Comparison of ENCODE assay signal across 26 cellular contexts in the genomic region with DNA sequence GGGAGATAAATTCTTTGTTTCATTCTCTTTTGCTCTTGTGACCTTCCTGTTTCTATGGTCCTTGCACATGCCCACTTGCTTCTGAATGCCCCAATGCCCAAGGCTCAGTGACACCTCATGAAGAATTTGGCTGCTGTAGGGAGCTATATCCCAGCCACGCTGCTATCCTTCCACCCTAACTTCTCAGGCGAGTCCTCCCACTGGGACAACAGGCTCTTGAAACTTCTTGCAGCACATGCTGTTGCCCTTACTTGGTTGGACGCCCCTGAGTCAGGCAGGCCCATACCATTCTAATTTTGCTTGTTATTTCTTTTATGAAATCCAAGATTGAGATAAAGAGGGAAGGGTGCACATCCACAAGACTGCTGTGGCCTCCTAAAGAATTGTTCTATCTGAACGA. TPM values are rescaled to one million over a fixed set of nuclear protein-coding genes. Genes with fewer than 3 reads are reported as not detected.
DNase-seq lines count a peak whose midpoint lies in the region; ATAC-seq and TF ChIP-seq lines count a peak whose summit lies in the region.
"Had no signal": no experiment of that assay in that cellular context is flagged by ENCODE, and none has a peak within 500 bp of the region (broad histone marks: within the 10 kb centered on the region; RNA-seq: fewer than 3 reads in every experiment).

No MANE protein-coding gene starts in this region.

- intact Hi-C loops in MCF 10A (cut with micrococcal nuclease): no loop called here
- intact Hi-C loops in breast epithelium (cut with DNase I; ENCODE audit: low total_unique reads): no loop called here
- intact Hi-C loops in ascending aorta (cut with DNase I): no loop called here
- intact Hi-C loops in upper lobe of right lung (cut with DNase I): no loop called here

- H3K4me1 ChIP-seq in breast epithelium (no peaks in the 10 kb centered on the region), ascending aorta (peaks cover 0 to 24% of the 10 kb centered on the region in 2 donors), upper lobe of right lung (no peaks in the 10 kb centered on the region)
- H3K4me1 ChIP-seq: SJCRH30, vagina had no signal

- no peak for TF ChIP-seq POLR2A in breast epithelium (IDR thresholded peaks at IDR 0.05)

- H3K4me3 Mint-ChIP-seq in MCF 10A (ENCODE audit: unreplicated experiment): peak overlapping the region; percentile 42
- H3K4me3 Mint-ChIP-seq in T-helper 2 cell treated with Interferon-gamma antibody and Interleukin-4, amounts not matched to agents 5 μg/mL and 100 μg/mL, for 36 hours: no peak overlapping the region
- H3K4me3 Mint-ChIP-seq: activated CD8-positive, alpha-beta T cell treated with anti-CD3 and anti-CD28 coated beads, Interleukin-2, amount 10 ng/mL, durations not matched to agents 7 days and 5 days; activated T-cell treated with anti-CD3 and anti-CD28 coated beads, Interleukin-2, amount 50 U/mL, for 24 hours; central memory CD8-positive, alpha-beta T cell had no signal

- H3K4me1 Mint-ChIP-seq in MCF 10A (ENCODE audit: insufficient read depth, unreplicated experiment): peaks cover 68% of the 10 kb centered on the region
- no peaks in the 10 kb centered on the region for H3K4me1 Mint-ChIP-seq in T-helper 2 cell treated with Interferon-gamma antibody and Interleukin-4, amounts not matched to agents 5 μg/mL and 100 μg/mL, for 36 hours (ENCODE audit: low read depth)
- H3K4me1 Mint-ChIP-seq: central memory CD8-positive, alpha-beta T cell had no signal

- POLR2A ChIA-PET in MCF 10A (lab: Yijun Ruan, JAX): interaction anchor here (0.6 to 5.6 kb wide), 18 partner anchors 8 to 524 kb away, joined by 3 to 66 read pairs (median 6); no protein-coding TSS in a partner anchor

- no peak for TF ChIP-seq CTCF in MCF 10A (IDR thresholded peaks at IDR 0.05; ENCODE audit: unreplicated experiment)
- no peak for TF ChIP-seq CTCF in breast epithelium (IDR thresholded peaks at IDR 0.05)
- TF ChIP-seq CTCF in ascending aorta (IDR thresholded peaks at IDR 0.05): no peak
- TF ChIP-seq CTCF in upper lobe of right lung (IDR thresholded peaks at IDR 0.05): no peak

- peaks cover 11% of the 10 kb centered on the region for H3K9me3 Mint-ChIP-seq in MCF 10A (ENCODE audit: unreplicated experiment)
- no peaks in the 10 kb centered on the region for H3K9me3 Mint-ChIP-seq in T-helper 2 cell treated with Interferon-gamma antibody and Interleukin-4, amounts not matched to agents 5 μg/mL and 100 μg/mL, for 36 hours
- H3K9me3 Mint-ChIP-seq: activated T-cell treated with anti-CD3 and anti-CD28 coated beads, Interleukin-2, amount 50 U/mL, for 24 hours; central memory CD8-positive, alpha-beta T cell had no signal

- H3K27me3 ChIP-seq in breast epithelium (no peaks in the 10 kb centered on the region), ascending aorta (no peaks in the 10 kb centered on the region), upper lobe of right lung (no peaks in the 10 kb centered on the region)
- H3K27me3 ChIP-seq: esophagus muscularis mucosa, neutrophil, SJCRH30, vagina had no signal

- H3K27me3 Mint-ChIP-seq in MCF 10A (ENCODE audit: insufficient read depth, unreplicated experiment): no peaks in the 10 kb centered on the region
- H3K27me3 Mint-ChIP-seq in T-helper 2 cell treated with Interferon-gamma antibody and Interleukin-4, amounts not matched to agents 5 μg/mL and 100 μg/mL, for 36 hours (ENCODE audit: low read depth): no peaks in the 10 kb centered on the region
- H3K27me3 Mint-ChIP-seq: central memory CD8-positive, alpha-beta T cell had no signal

- H3K27ac ChIP-seq in breast epithelium (no peak overlapping the region), ascending aorta (peak overlapping the region; percentile 67 to 72), upper lobe of right lung (peak overlapping the region; percentile 34)
- H3K27ac ChIP-seq: neutrophil, SJCRH30, vagina had no signal

- peak; percentile 35 for ATAC-seq in upper lobe of right lung
- ATAC-seq: activated CD8-positive, alpha-beta T cell treated with anti-CD3 and anti-CD28 coated beads, Interleukin-2, amount 10 ng/mL, durations not matched to agents 7 days and 5 days; HepG2; left ventricle myocardium superior had no signal

- H3K4me3 ChIP-seq in breast epithelium: no peak overlapping the region
- peak overlapping the region in 1 of 2 donors; percentile 12 for H3K4me3 ChIP-seq in ascending aorta
- H3K4me3 ChIP-seq in upper lobe of right lung: no peak overlapping the region
- H3K4me3 ChIP-seq: esophagus muscularis mucosa, SJCRH30, vagina had no signal

- CTCF ChIA-PET in MCF 10A (lab: Yijun Ruan, JAX): interaction anchor here (0.6 to 3.1 kb wide), 6 partner anchors 12 to 518 kb away, joined by 3 to 12 read pairs (median 4); no protein-coding TSS in a partner anchor

- H3K36me3 Mint-ChIP-seq in MCF 10A (ENCODE audit: insufficient read depth, unreplicated experiment): peaks cover 33% of the 10 kb centered on the region
- no peaks in the 10 kb centered on the region for H3K36me3 Mint-ChIP-seq in T-helper 2 cell treated with Interferon-gamma antibody and Interleukin-4, amounts not matched to agents 5 μg/mL and 100 μg/mL, for 36 hours (ENCODE audit: low read depth)

- BruUV-seq in MCF 10A (replicated peaks; lab: Mats Ljungman, UMichigan): no TSS peak

- H3K36me3 ChIP-seq in breast epithelium (no peaks in the 10 kb centered on the region), ascending aorta (no peaks in the 10 kb centered on the region), upper lobe of right lung (no peaks in the 10 kb centered on the region)
- H3K36me3 ChIP-seq: esophagus muscularis mucosa, neutrophil, SJCRH30, vagina had no signal

- DNase-seq in MCF 10A (ENCODE audit: unreplicated experiment) (no peak), breast epithelium (ENCODE audit: low spot score in 2 of 2) (no peak), ascending aorta (ENCODE audit: low spot score in 2 of 2) (no peak), kidney tubule cell (ENCODE audit: low spot score) (peak; percentile 35), upper lobe of right lung (no peak), DMS53 treated with DMSO at 0.1 percent for 48 hours (lab: John Stamatoyannopoulos, UW; ENCODE audit: unreplicated experiment) (no peak), NCI-H2227 (lab: John Stamatoyannopoulos, UW; ENCODE audit: unreplicated experiment) (no peak)
- DNase-seq in T-helper 2 cell treated with Interferon-gamma antibody and Interleukin-4, amounts not matched to agents 5 μg/mL and 100 μg/mL, for 36 hours (ENCODE audit: low spot score): no peak
- DNase-seq: 8988T; activated CD4-positive, CD25-positive, alpha-beta regulatory T cell; activated CD8-positive, alpha-beta T cell treated with anti-CD3 and anti-CD28 coated beads, Interleukin-2, amount 10 ng/mL, durations not matched to agents 7 days and 5 days; activated naive CD4-positive, alpha-beta T cell treated with Interleukin-2 at 50 U/mL for 16 hours; activated T-cell treated with anti-CD3 and anti-CD28 coated beads, Interleukin-2, amount 50 U/mL, for 24 hours; amygdala; COR-L47; left ventricle myocardium superior; NCI-H1417; NCI-H526 treated with DMSO at 0.1 percent for 48 hours; SJCRH30; stimulated activated CD8-positive, alpha-beta memory T cell treated with anti-CD3 and anti-CD28 coated beads, Interleukin-4, amount 100 ng/mL, for 48 hours; T-helper 2 cell had no signal

- H3K27ac Mint-ChIP-seq in MCF 10A (ENCODE audit: low read depth, unreplicated experiment): peak overlapping the region; percentile 84
- H3K27ac Mint-ChIP-seq in T-helper 2 cell treated with Interferon-gamma antibody and Interleukin-4, amounts not matched to agents 5 μg/mL and 100 μg/mL, for 36 hours: no peak overlapping the region
- H3K27ac Mint-ChIP-seq: activated CD8-positive, alpha-beta T cell treated with anti-CD3 and anti-CD28 coated beads, Interleukin-2, amount 10 ng/mL, durations not matched to agents 7 days and 5 days; activated T-cell treated with anti-CD3 and anti-CD28 coated beads, Interleukin-2, amount 50 U/mL, for 24 hours had no signal

- no peaks in the 10 kb centered on the region for H3K9me3 ChIP-seq in breast epithelium
- H3K9me3 ChIP-seq in ascending aorta: no peaks in the 10 kb centered on the region
- no peaks in the 10 kb centered on the region for H3K9me3 ChIP-seq in upper lobe of right lung
- H3K9me3 ChIP-seq: esophagus muscularis mucosa, neutrophil, SJCRH30, vagina had no signal

RNA-seq across cellular contexts. Expression of a gene that starts 57.6 kb away (rescaled TPM):
- total RNA-seq in MCF 10A (2022): 4.1 and 4.5 TPM in 2 replicates
- 1 to 10 TPM; 2.0 to 2.8 (median 2.4) TPM for total RNA-seq in breast epithelium
- total RNA-seq in ascending aorta: not detected
- total RNA-seq in upper lobe of right lung: not detected
- total RNA-seq: activated CD8-positive, alpha-beta T cell treated with anti-CD3 and anti-CD28 coated beads, Interleukin-2, amount 10 ng/mL, durations not matched to agents 7 days and 5 days; HepG2; left ventricle myocardium superior; SJCRH30 had no signal

Comparison
In these comparisons a context has a peak if more than half of its experiments do, and no peak if none do; other contexts are left out.
1. H3K27ac ChIP-seq: peak in ascending aorta (2 of 2) and upper lobe of right lung (single experiment); none in breast epithelium (0 of 2).